In genomic region chr3:177237206-177237605, GRCh38 we compare ENCODE assay signal across 17 cellular contexts. TPM values are rescaled to one million over a fixed set of nuclear protein-coding genes. Genes with fewer than 3 reads are reported as not detected.
DNase-seq lines count a peak whose midpoint lies in the region; ATAC-seq and TF ChIP-seq lines count a peak whose summit lies in the region.
"Had no signal": no experiment of that assay in that cellular context is flagged by ENCODE, and none has a peak within 500 bp of the region (broad histone marks: within the 10 kb centered on the region; RNA-seq: fewer than 3 reads in every experiment).

No MANE protein-coding gene starts in this region.

- H3K27ac ChIP-seq in transverse colon, result peak overlapping the region in 1 of 4 donors; percentile 17
- H3K27ac ChIP-seq in GM23338 (ENCODE audit: low read depth), result no peak overlapping the region
- H3K27ac ChIP-seq: A549, KMS-11 had no signal

- WGBS in transverse colon (ENCODE audit: low coverage in 1 of 2), 2 donors, result 53 to 58% methylated on average over 4 of the region's 4 CpGs

- no peaks in the 10 kb centered on the region for H3K9me2 ChIP-seq in GM23338 (ENCODE audit: insufficient read depth)

- H3K4me2 ChIP-seq in GM23338, result no peak overlapping the region
- H3K4me2 ChIP-seq: A549, KMS-11 had no signal

- no peak for TF ChIP-seq CTCF in fibroblast of the aortic adventitia (IDR thresholded peaks at IDR 0.05; ENCODE audit: insufficient read depth, low read length)
- TF ChIP-seq CTCF in transverse colon (IDR thresholded peaks at IDR 0.05), result no peak
- no peak for TF ChIP-seq CTCF in GM23338 (conservative IDR thresholded peaks at IDR 0.05; ENCODE audit: low read depth in 2 of 2)

- peaks cover 3% of the 10 kb centered on the region for H3K27me3 Mint-ChIP-seq in GM23338 (ENCODE audit: insufficient read depth, low read depth, poor library complexity)

- TF ChIP-seq EP300 in transverse colon (IDR thresholded peaks at IDR 0.05; ENCODE audit: low read depth), result no peak

- no peaks in the 10 kb centered on the region for H3K36me3 Mint-ChIP-seq in GM23338 (ENCODE audit: low read depth)

- no peaks in the 10 kb centered on the region for H3K4me1 Mint-ChIP-seq in GM23338

- no peaks in the 10 kb centered on the region for H3F3A ChIP-seq in GM23338 (replicated peaks; ENCODE audit: low read depth)

- H3K36me3 ChIP-seq in transverse colon, result no peaks in the 10 kb centered on the region
- H3K36me3 ChIP-seq in GM23338 (ENCODE audit: insufficient read depth), result no peaks in the 10 kb centered on the region

- H3K27me3 ChIP-seq in transverse colon (no peaks in the 10 kb centered on the region), GM23338 (ENCODE audit: insufficient read depth) (no peaks in the 10 kb centered on the region)

- H3K9me3 Mint-ChIP-seq in GM23338, result no peaks in the 10 kb centered on the region
- H3K9me3 Mint-ChIP-seq: HFFc6 had no signal

- H3K9me3 ChIP-seq in transverse colon, result no peaks in the 10 kb centered on the region
- H3K9me3 ChIP-seq: A549 had no signal

- H3K4me1 ChIP-seq in transverse colon (peaks cover 0 to 16% (median 3%) of the 10 kb centered on the region in 4 donors), GM23338 (ENCODE audit: insufficient read depth) (no peaks in the 10 kb centered on the region)
- H3K4me1 ChIP-seq: A549 had no signal

- peak; percentile 39 for ATAC-seq in Right ventricle myocardium inferior
- no peak for ATAC-seq in GM23338
- ATAC-seq: A549 had no signal

- H4K20me1 ChIP-seq in GM23338 (replicated peaks; ENCODE audit: insufficient read depth), result no peaks in the 10 kb centered on the region

- no peak overlapping the region for H3K27ac Mint-ChIP-seq in GM23338
- H3K27ac Mint-ChIP-seq: HFFc6 had no signal

- no peak overlapping the region for H3K4me3 Mint-ChIP-seq in GM23338
- H3K4me3 Mint-ChIP-seq: HFFc6 had no signal

- DNase-seq in Right ventricle myocardium inferior (ENCODE audit: missing footprints) (no peak), cardiac septum (ENCODE audit: low spot score) (no peak), SK-MEL-5 (ENCODE audit: low read depth, low spot score) (peak; percentile 88), fibroblast of the aortic adventitia (ENCODE audit: low read depth) (peak; percentile 49), transverse colon (peak; percentile 56), GM23338 (ENCODE audit: low spot score) (no peak), HPDE6-E6E7 (ENCODE audit: extremely low spot score) (no peak)
- DNase-seq in activated CD4-positive, CD25-positive, alpha-beta regulatory T cell (lab: John Stamatoyannopoulos, UW), result no peak
- DNase-seq: AML-193, HFFc6, MM.1S, NCI-H1105 treated with DMSO at 0.1 percent for 48 hours, NCI-H187, NCI-H2171, NCI-H510A had no signal

- TF ChIP-seq POLR2A in transverse colon (IDR thresholded peaks at IDR 0.05), result no peak

- H3K4me3 ChIP-seq in fibroblast of the aortic adventitia (ENCODE audit: low read depth, low read length) (no peak overlapping the region), transverse colon (no peak overlapping the region), GM23338 (no peak overlapping the region)
- H3K4me3 ChIP-seq: A549 had no signal

- no peak overlapping the region for H2AFZ ChIP-seq in GM23338

- H3K79me2 ChIP-seq in GM23338 (replicated peaks; ENCODE audit: insufficient read depth), result no peaks in the 10 kb centered on the region

- in situ Hi-C loops in SK-MEL-5 (cut with HindIII; ENCODE audit: low pct_unique_long_range_greater_than_20kb, low sequenced_read_pairs), result no loop called here
- in situ Hi-C loops in transverse colon (cut with MboI; ENCODE audit: low pct_ligation_motif_present in 1 of 4, low pct_unique_long_range_greater_than_20kb in 1 of 4, low sequenced_read_pairs in 3 of 4), result no loop called here

- intact Hi-C loops in Right ventricle myocardium inferior (cut with DNase I) (no loop called here), cardiac septum (cut with DNase I) (no loop called here), transverse colon (cut with DNase I; ENCODE audit: low total_unique reads) (no loop called here)

TF ChIP-seq in GM23338, 12 proteins besides CTCF, POLR2A, EP300 and RAD21:
- TF ChIP-seq NANOG (IDR thresholded peaks at IDR 0.05; ENCODE audit: borderline replicate concordance), result no peak
- TF ChIP-seq ZNF462 (CRISPR knock-in tag; IDR thresholded peaks at IDR 0.05), result no peak

RNA-seq across cellular contexts. Expression of gene TBL1XR1, which starts 39.9 kb away (rescaled TPM):
- total RNA-seq in Right ventricle myocardium inferior (96.8 TPM), cardiac septum (164 TPM), fibroblast of the aortic adventitia (ENCODE audit: low replicate concordance) (73.2 and 171 TPM in 2 replicates), transverse colon (100 to 1,000 TPM in 1 of 4 donors, 10 to 100 TPM in 3; 39.4 to 131 (median 68.1) TPM)
- 87.3 and 95.8 TPM in 2 replicates for total RNA-seq in SK-MEL-5 (2014; rRNA removed; shearing (Covaris generic))
- 33.4 and 47.4 TPM in 2 replicates for polyA plus RNA-seq in SK-MEL-5 (2015; cell fraction: cytosol; rRNA removed)
- polyA plus RNA-seq in SK-MEL-5 (2015; cell fraction: nucleus; rRNA removed), result 59.5 and 74.6 TPM in 2 replicates
- total RNA-seq in GM23338 (2014; rRNA removed; shearing (Covaris generic)), result 122 and 130 TPM in 2 replicates
- 37.7 and 49.6 TPM in 2 replicates for polyA plus RNA-seq in GM23338 (2016; fragmentation: Nextera tagmentation; extraction: Ambion mirVana)

Comparison
In these comparisons a context has a peak if more than half of its experiments do, and no peak if none do; other contexts are left out.
1. DNase-seq: peak in SK-MEL-5 (single experiment), fibroblast of the aortic adventitia (single experiment) and transverse colon (single experiment); none in Right ventricle myocardium inferior (single experiment), cardiac septum (single experiment), activated CD4-positive, CD25-positive, alpha-beta regulatory T cell (0 of 4), GM23338 (single experiment) and HPDE6-E6E7 (single experiment).